ENCODE assay signal across 20 cellular contexts in the genomic region with DNA sequence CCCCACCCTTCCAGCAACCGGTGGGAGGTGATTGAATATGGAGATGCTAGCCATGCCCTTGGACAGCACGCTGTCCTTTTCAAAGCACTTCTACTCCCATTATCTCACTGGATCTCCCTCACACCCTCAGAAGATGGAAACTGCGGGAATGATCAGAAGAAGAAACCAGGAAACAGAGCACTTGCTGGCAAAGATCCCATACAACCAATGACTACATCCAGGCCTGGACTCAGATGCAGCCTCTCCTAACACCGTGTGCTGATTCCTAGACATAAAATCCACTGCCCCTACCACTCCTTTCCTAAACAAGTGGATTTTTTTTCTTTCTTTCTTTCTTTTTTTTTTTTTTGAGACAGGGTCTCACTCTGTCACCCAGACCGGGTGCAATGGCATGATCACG.
"Had no signal": no experiment of that assay in that cellular context is flagged by ENCODE, and none has a peak within 500 bp of the region (broad histone marks: within the 10 kb centered on the region; RNA-seq: fewer than 3 reads in every experiment).

No MANE protein-coding gene starts in this region.

- H3K27me3 ChIP-seq: adrenal gland, gastrocnemius medialis, upper lobe of left lung had no signal

- H3K36me3 Mint-ChIP-seq: mesothelial cell of epicardium; natural killer cell treated with Interleukin-12 subunit alpha and Interleukin-12 subunit beta and Interleukin-15 and Interleukin-18, amount 100 ng/mL, for 72 hours; stimulated activated naive B cell treated with anti-CD40 and anti-IgM and Interleukin-4, amounts not matched to agents 10 μg/mL and 1 μg/mL and 100 μg/mL, for 72 hours had no signal

- H3K4me1 ChIP-seq: adrenal gland, gastrocnemius medialis, heart left ventricle, upper lobe of left lung had no signal

- H3K36me3 ChIP-seq: adrenal gland, gastrocnemius medialis, heart left ventricle, thoracic aorta, upper lobe of left lung, WERI-Rb-1 had no signal

- H3K27ac ChIP-seq: adrenal gland, gastrocnemius medialis, heart left ventricle, thoracic aorta, upper lobe of left lung, WERI-Rb-1 had no signal

- ATAC-seq: activated T-cell treated with anti-CD3 and anti-CD28 coated beads, Interleukin-2, amount 50 U/mL, for 72 hours; gastrocnemius medialis; heart left ventricle; left lobe of liver; natural killer cell treated with Interleukin-12 subunit alpha and Interleukin-12 subunit beta and Interleukin-15 and Interleukin-18, amount 100 ng/mL, for 72 hours; stimulated activated naive B cell treated with anti-CD40 and anti-IgM and Interleukin-4, amounts not matched to agents 10 μg/mL and 1 μg/mL and 100 μg/mL, for 72 hours had no signal

- FAIRE-seq: astrocyte, bronchial epithelial cell, kidney had no signal

- H3K27ac Mint-ChIP-seq: activated T-cell treated with anti-CD3 and anti-CD28 coated beads, Interleukin-2, amount 50 U/mL, for 72 hours; mesothelial cell of epicardium; natural killer cell treated with Interleukin-12 subunit alpha and Interleukin-12 subunit beta and Interleukin-15 and Interleukin-18, amount 100 ng/mL, for 72 hours; stimulated activated naive B cell treated with anti-CD40 and anti-IgM and Interleukin-4, amounts not matched to agents 10 μg/mL and 1 μg/mL and 100 μg/mL, for 72 hours had no signal

- H3K4me3 ChIP-seq: adrenal gland, gastrocnemius medialis, heart left ventricle, lung, thoracic aorta, upper lobe of left lung had no signal

- H3K27me3 Mint-ChIP-seq: natural killer cell treated with Interleukin-12 subunit alpha and Interleukin-12 subunit beta and Interleukin-15 and Interleukin-18, amount 100 ng/mL, for 72 hours; stimulated activated naive B cell treated with anti-CD40 and anti-IgM and Interleukin-4, amounts not matched to agents 10 μg/mL and 1 μg/mL and 100 μg/mL, for 72 hours had no signal

- H3K4me1 Mint-ChIP-seq: mesothelial cell of epicardium; stimulated activated naive B cell treated with anti-CD40 and anti-IgM and Interleukin-4, amounts not matched to agents 10 μg/mL and 1 μg/mL and 100 μg/mL, for 72 hours had no signal

- H3K9me3 ChIP-seq: adrenal gland, gastrocnemius medialis, heart left ventricle, thoracic aorta, upper lobe of left lung had no signal

- H3K4me3 Mint-ChIP-seq: activated T-cell treated with anti-CD3 and anti-CD28 coated beads, Interleukin-2, amount 50 U/mL, for 72 hours; mesothelial cell of epicardium; natural killer cell treated with Interleukin-12 subunit alpha and Interleukin-12 subunit beta and Interleukin-15 and Interleukin-18, amount 100 ng/mL, for 72 hours; stimulated activated naive B cell treated with anti-CD40 and anti-IgM and Interleukin-4, amounts not matched to agents 10 μg/mL and 1 μg/mL and 100 μg/mL, for 72 hours had no signal

- DNase-seq: activated CD4-positive, alpha-beta T cell treated with anti-CD3 and anti-CD28 coated beads for 1 hour; activated effector memory CD4-positive, alpha-beta T cell treated with anti-CD3 and anti-CD28 coated beads, Interleukin-2, amount 50 U/mL, for 16 hours; activated naive CD4-positive, alpha-beta T cell treated with anti-CD3 and anti-CD28 coated beads, Interleukin-2, amount 50 U/mL, for 16 hours; activated T-cell treated with anti-CD3 and anti-CD28 coated beads, Interleukin-2, amount 50 U/mL, for 72 hours; adrenal gland; cerebellar nuclear complex; cortex of kidney; gastrocnemius medialis; heart left ventricle; kidney; stimulated activated naive B cell treated with anti-CD40 and anti-IgM and Interleukin-4, amounts not matched to agents 10 μg/mL and 1 μg/mL and 100 μg/mL, for 72 hours; upper lobe of left lung had no signal
